ENCODE assay signal across 12 cellular contexts in the genomic region with DNA sequence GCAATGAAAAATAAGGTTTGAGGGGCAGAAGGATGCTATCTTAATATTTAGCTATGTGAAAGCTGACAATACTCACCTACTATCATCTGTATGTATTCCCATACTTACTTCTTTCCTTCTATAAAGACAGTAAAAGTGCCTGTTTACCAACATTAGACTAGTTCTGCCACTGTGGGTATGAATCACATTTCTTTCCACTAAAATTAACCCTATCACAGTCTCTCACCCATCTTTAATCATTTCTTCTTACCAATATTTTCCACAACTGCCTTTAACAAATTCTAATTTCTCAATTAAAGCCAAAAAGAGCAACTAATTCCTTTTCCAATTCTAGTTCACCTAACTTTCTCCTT.
"Had no signal": no experiment of that assay in that cellular context is flagged by ENCODE, and none has a peak within 500 bp of the region (broad histone marks: within the 10 kb centered on the region; RNA-seq: fewer than 3 reads in every experiment).

No MANE protein-coding gene starts in this region.

- H3K9me3 ChIP-seq: gastrocnemius medialis had no signal

- H3K4me3 ChIP-seq: gastrocnemius medialis, left ventricle myocardium inferior, sigmoid colon, stomach had no signal

- H3K36me3 ChIP-seq: gastrocnemius medialis, left ventricle myocardium inferior, sigmoid colon, stomach had no signal

- H3K27me3 ChIP-seq: gastrocnemius medialis, sigmoid colon, stomach had no signal

- H3K4me1 ChIP-seq: gastrocnemius medialis, left ventricle myocardium inferior, sigmoid colon, stomach had no signal

- H3K27ac ChIP-seq: gastrocnemius medialis, left ventricle myocardium inferior, sigmoid colon, stomach had no signal

- DNase-seq: central memory CD4-positive, alpha-beta T cell; cortex of kidney; effector CD8-positive, alpha-beta T cell; gastrocnemius medialis; left ventricle myocardium inferior; SIG-M5; sigmoid colon; stimulated activated CD4-positive, alpha-beta T cell treated with anti-CD3 and anti-CD28 coated beads, Interleukin-12 subunit alpha, Interleukin-12 subunit beta, amount 100 ng/mL, for 4 hours; stimulated activated CD4-positive, alpha-beta T cell treated with anti-CD3 and anti-CD28 coated beads, Interleukin-2, amount 100 ng/mL, for 48 hours; stomach had no signal

- H3K27ac Mint-ChIP-seq: memory B cell, nephron had no signal

- ATAC-seq: gastrocnemius medialis had no signal
